1 cellular context compared by ENCODE assay signal in genomic region chr19:38647966-38648788, GRCh38.
TF ChIP-seq lines count a peak whose summit lies in the region.

No MANE protein-coding gene starts in this region.

TF ChIP-seq in endothelial cell of umbilical vein, 7 proteins besides CTCF, POLR2A, EP300 and RAD21 (continued from another document):
- TF ChIP-seq POLR2AphosphoS5 (IDR thresholded peaks at IDR 0.05; ENCODE audit: insufficient read depth, low read depth, low read length) (no peak), GATA2 (IDR thresholded peaks at IDR 0.05; ENCODE audit: insufficient read depth, insufficient read length, low read depth, low read length) (no peak), EZH2 (IDR thresholded peaks at IDR 0.05; ENCODE audit: borderline replicate concordance, low read depth, low read length, severe bottlenecking) (no peak), MYC (IDR thresholded peaks at IDR 0.05; ENCODE audit: low read depth, low read length) (no peak)
